ENCODE assay signal across 1 cellular context in genomic region chr11:9613118-9613829, GRCh38.
TF ChIP-seq lines count a peak whose summit lies in the region.

No MANE protein-coding gene starts in this region.

TF ChIP-seq in HepG2, 621 proteins besides CTCF, POLR2A, EP300 and RAD21 (continued from another document and continues in another):
- TF ChIP-seq, protein P1, sequence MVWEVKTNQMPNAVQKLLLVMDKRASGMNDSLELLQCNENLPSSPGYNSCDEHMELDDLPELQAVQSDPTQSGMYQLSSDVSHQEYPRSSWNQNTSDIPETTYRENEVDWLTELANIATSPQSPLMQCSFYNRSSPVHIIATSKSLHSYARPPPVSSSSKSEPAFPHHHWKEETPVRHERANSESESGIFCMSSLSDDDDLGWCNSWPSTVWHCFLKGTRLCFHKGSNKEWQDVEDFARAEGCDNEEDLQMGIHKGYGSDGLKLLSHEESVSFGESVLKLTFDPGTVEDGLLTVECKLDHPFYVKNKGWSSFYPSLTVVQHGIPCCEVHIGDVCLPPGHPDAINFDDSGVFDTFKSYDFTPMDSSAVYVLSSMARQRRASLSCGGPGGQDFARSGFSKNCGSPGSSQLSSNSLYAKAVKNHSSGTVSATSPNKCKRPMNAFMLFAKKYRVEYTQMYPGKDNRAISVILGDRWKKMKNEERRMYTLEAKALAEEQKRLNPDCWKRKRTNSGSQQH (CRISPR knock-in tag; IDR thresholded peaks at IDR 0.05; ENCODE audit: low read depth): 0 out of 2 replicates have a peak, but pooled peaks have one; percentile 29
- TF ChIP-seq AKAP8 (CRISPR knock-in tag; IDR thresholded peaks at IDR 0.05) (no peak), SP1 (IDR thresholded peaks at IDR 0.05) (no peak), SP1 (CRISPR knock-in tag; IDR thresholded peaks at IDR 0.05) (0 out of 2 replicates have a peak, but pooled peaks have one; percentile 16), ZFP37 (CRISPR knock-in tag; IDR thresholded peaks at IDR 0.05; ENCODE audit: borderline replicate concordance) (peak; percentile 84; the same call in 1 of the 2 replicates), E2F2 (CRISPR knock-in tag; IDR thresholded peaks at IDR 0.05; ENCODE audit: borderline replicate concordance) (no peak), TFE3 (CRISPR knock-in tag; IDR thresholded peaks at IDR 0.05) (0 out of 2 replicates have a peak, but pooled peaks have one; percentile 34), TAF1 (CRISPR knock-in tag; IDR thresholded peaks at IDR 0.05) (peak; percentile 53), TGIF2 (CRISPR knock-in tag; IDR thresholded peaks at IDR 0.05) (no peak), DNMT1 (CRISPR knock-in tag; IDR thresholded peaks at IDR 0.05) (no peak), LRRFIP1 (CRISPR knock-in tag; conservative IDR thresholded peaks at IDR 0.05) (no peak), ONECUT2 (CRISPR knock-in tag; IDR thresholded peaks at IDR 0.05) (no peak), ZNF256 (CRISPR knock-in tag; conservative IDR thresholded peaks at IDR 0.05) (no peak), SRF (IDR thresholded peaks at IDR 0.05; ENCODE audit: low read depth, low read length) (no peak), NBN (conservative IDR thresholded peaks at IDR 0.05) (no peak), ZNF556 (CRISPR knock-in tag; IDR thresholded peaks at IDR 0.05; ENCODE audit: borderline replicate concordance) (no peak; the same call in 1 of the 2 replicates), ZNF564 (CRISPR knock-in tag; IDR thresholded peaks at IDR 0.05) (no peak), ERF (CRISPR knock-in tag; IDR thresholded peaks at IDR 0.05) (peak; percentile 85), ZBTB8A (CRISPR knock-in tag; IDR thresholded peaks at IDR 0.05; ENCODE audit: borderline replicate concordance, low read depth) (no peak), MBNL3 (CRISPR knock-in tag; conservative IDR thresholded peaks at IDR 0.05) (no peak), MXD4 (CRISPR knock-in tag; IDR thresholded peaks at IDR 0.05) (no peak), SKI (IDR thresholded peaks at IDR 0.05; ENCODE audit: partially characterized antibody) (no peak), PHF21A (CRISPR knock-in tag; IDR thresholded peaks at IDR 0.05) (peak; percentile 46), FOXK1 (CRISPR knock-in tag; IDR thresholded peaks at IDR 0.05; ENCODE audit: borderline replicate concordance, low read depth) (peak; percentile 65; the same call in 1 of the 2 replicates), NCOR1 (IDR thresholded peaks at IDR 0.05; ENCODE audit: borderline replicate concordance, low read length) (no peak), ATF7-NPFF (CRISPR knock-in tag; IDR thresholded peaks at IDR 0.05; ENCODE audit: low read depth) (no peak; the same call in 1 of the 2 replicates), ZNF510 (CRISPR knock-in tag; IDR thresholded peaks at IDR 0.05; ENCODE audit: low read depth) (no peak), FOXP4 (CRISPR knock-in tag; IDR thresholded peaks at IDR 0.05) (peak; percentile 78), SNAI1 (CRISPR knock-in tag; IDR thresholded peaks at IDR 0.05; ENCODE audit: borderline replicate concordance) (no peak), ETV6 (CRISPR knock-in tag; conservative IDR thresholded peaks at IDR 0.05) (no peak), MATR3 (CRISPR knock-in tag; IDR thresholded peaks at IDR 0.05) (no peak)
- TF ChIP-seq, protein P2, sequence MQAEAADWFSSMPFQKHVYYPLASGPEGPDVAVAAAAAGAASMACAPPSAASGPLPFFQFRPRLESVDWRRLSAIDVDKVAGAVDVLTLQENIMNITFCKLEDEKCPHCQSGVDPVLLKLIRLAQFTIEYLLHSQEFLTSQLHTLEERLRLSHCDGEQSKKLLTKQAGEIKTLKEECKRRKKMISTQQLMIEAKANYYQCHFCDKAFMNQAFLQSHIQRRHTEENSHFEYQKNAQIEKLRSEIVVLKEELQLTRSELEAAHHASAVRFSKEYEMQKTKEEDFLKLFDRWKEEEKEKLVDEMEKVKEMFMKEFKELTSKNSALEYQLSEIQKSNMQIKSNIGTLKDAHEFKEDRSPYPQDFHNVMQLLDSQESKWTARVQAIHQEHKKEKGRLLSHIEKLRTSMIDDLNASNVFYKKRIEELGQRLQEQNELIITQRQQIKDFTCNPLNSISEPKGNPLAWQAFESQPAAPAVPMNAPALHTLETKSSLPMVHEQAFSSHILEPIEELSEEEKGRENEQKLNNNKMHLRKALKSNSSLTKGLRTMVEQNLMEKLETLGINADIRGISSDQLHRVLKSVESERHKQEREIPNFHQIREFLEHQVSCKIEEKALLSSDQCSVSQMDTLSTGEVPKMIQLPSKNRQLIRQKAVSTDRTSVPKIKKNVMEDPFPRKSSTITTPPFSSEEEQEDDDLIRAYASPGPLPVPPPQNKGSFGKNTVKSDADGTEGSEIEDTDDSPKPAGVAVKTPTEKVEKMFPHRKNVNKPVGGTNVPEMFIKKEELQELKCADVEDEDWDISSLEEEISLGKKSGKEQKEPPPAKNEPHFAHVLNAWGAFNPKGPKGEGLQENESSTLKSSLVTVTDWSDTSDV (CRISPR knock-in tag; IDR thresholded peaks at IDR 0.05): peak; percentile 89
- TF ChIP-seq, protein P3, sequence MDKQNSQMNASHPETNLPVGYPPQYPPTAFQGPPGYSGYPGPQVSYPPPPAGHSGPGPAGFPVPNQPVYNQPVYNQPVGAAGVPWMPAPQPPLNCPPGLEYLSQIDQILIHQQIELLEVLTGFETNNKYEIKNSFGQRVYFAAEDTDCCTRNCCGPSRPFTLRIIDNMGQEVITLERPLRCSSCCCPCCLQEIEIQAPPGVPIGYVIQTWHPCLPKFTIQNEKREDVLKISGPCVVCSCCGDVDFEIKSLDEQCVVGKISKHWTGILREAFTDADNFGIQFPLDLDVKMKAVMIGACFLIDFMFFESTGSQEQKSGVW (CRISPR knock-in tag; IDR thresholded peaks at IDR 0.05; ENCODE audit: borderline replicate concordance): no peak
- TF ChIP-seq, protein P4, sequence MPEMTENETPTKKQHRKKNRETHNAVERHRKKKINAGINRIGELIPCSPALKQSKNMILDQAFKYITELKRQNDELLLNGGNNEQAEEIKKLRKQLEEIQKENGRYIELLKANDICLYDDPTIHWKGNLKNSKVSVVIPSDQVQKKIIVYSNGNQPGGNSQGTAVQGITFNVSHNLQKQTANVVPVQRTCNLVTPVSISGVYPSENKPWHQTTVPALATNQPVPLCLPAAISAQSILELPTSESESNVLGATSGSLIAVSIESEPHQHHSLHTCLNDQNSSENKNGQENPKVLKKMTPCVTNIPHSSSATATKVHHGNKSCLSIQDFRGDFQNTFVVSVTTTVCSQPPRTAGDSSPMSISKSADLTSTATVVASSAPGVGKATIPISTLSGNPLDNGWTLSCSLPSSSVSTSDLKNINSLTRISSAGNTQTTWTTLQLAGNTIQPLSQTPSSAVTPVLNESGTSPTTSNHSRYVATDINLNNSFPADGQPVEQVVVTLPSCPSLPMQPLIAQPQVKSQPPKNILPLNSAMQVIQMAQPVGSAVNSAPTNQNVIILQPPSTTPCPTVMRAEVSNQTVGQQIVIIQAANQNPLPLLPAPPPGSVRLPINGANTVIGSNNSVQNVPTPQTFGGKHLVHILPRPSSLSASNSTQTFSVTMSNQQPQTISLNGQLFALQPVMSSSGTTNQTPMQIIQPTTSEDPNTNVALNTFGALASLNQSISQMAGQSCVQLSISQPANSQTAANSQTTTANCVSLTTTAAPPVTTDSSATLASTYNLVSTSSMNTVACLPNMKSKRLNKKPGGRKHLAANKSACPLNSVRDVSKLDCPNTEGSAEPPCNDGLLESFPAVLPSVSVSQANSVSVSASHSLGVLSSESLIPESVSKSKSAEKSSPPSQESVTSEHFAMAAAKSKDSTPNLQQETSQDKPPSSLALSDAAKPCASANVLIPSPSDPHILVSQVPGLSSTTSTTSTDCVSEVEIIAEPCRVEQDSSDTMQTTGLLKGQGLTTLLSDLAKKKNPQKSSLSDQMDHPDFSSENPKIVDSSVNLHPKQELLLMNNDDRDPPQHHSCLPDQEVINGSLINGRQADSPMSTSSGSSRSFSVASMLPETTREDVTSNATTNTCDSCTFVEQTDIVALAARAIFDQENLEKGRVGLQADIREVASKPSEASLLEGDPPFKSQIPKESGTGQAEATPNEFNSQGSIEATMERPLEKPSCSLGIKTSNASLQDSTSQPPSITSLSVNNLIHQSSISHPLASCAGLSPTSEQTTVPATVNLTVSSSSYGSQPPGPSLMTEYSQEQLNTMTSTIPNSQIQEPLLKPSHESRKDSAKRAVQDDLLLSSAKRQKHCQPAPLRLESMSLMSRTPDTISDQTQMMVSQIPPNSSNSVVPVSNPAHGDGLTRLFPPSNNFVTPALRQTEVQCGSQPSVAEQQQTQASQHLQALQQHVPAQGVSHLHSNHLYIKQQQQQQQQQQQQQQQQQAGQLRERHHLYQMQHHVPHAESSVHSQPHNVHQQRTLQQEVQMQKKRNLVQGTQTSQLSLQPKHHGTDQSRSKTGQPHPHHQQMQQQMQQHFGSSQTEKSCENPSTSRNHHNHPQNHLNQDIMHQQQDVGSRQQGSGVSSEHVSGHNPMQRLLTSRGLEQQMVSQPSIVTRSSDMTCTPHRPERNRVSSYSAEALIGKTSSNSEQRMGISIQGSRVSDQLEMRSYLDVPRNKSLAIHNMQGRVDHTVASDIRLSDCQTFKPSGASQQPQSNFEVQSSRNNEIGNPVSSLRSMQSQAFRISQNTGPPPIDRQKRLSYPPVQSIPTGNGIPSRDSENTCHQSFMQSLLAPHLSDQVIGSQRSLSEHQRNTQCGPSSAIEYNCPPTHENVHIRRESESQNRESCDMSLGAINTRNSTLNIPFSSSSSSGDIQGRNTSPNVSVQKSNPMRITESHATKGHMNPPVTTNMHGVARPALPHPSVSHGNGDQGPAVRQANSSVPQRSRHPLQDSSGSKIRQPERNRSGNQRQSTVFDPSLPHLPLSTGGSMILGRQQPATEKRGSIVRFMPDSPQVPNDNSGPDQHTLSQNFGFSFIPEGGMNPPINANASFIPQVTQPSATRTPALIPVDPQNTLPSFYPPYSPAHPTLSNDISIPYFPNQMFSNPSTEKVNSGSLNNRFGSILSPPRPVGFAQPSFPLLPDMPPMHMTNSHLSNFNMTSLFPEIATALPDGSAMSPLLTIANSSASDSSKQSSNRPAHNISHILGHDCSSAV (CRISPR knock-in tag; IDR thresholded peaks at IDR 0.05; ENCODE audit: borderline replicate concordance): no peak
